Comparison of ENCODE assay signal across 16 cellular contexts in genomic region chr11:107139396-107139795, GRCh38.
DNase-seq lines count a peak whose midpoint lies in the region; ATAC-seq, FAIRE-seq and TF ChIP-seq lines count a peak whose summit lies in the region.
"Had no signal": no experiment of that assay in that cellular context is flagged by ENCODE, and none has a peak within 500 bp of the region (broad histone marks: within the 10 kb centered on the region; RNA-seq: fewer than 3 reads in every experiment).

No MANE protein-coding gene starts in this region.

- DNase-seq in NCI-H748 (lab: John Stamatoyannopoulos, UW; ENCODE audit: unreplicated experiment), result peak; percentile 28
- no peak for DNase-seq in NCI-H748 treated with DMSO at 0.1 percent for 48 hours (lab: John Stamatoyannopoulos, UW)
- DNase-seq in NCI-H524 (lab: John Stamatoyannopoulos, UW), result peak; percentile 40 to 85
- peak; percentile 24 to 25 for DNase-seq in cerebellar nuclear complex (lab: John Stamatoyannopoulos, UW)
- no peak for DNase-seq in stimulated activated naive B cell treated with anti-CD40 and anti-IgM and Interleukin-4, amounts not matched to agents 10 μg/mL and 1 μg/mL and 100 μg/mL, for 72 hours
- no peak for DNase-seq in RCC 7860 (ENCODE audit: low spot score)
- no peak for DNase-seq in nephron progenitor cell
- no peak for DNase-seq in GM19239 (ENCODE audit: insufficient read length, low spot score)
- DNase-seq: ACHN; Calu3; CD4-positive, alpha-beta T cell; DMS79 had no signal

- FAIRE-seq in RCC 7860 (lab: Jason Lieb, UNC), result no peak
- FAIRE-seq in GM19239 (lab: Jason Lieb, UNC), result no peak
- FAIRE-seq: G401.6, GM12891, H1 had no signal

- H3K27ac Mint-ChIP-seq in stimulated activated naive B cell treated with anti-CD40 and anti-IgM and Interleukin-4, amounts not matched to agents 10 μg/mL and 1 μg/mL and 100 μg/mL, for 72 hours, result peak overlapping the region; percentile 17
- H3K27ac Mint-ChIP-seq in nephron progenitor cell, result no peak overlapping the region
- H3K27ac Mint-ChIP-seq: B cell; CD4-positive, alpha-beta T cell had no signal

- ATAC-seq in stimulated activated naive B cell treated with anti-CD40 and anti-IgM and Interleukin-4, amounts not matched to agents 10 μg/mL and 1 μg/mL and 100 μg/mL, for 72 hours (replicated peaks), result no peak

- no peaks in the 10 kb centered on the region for H3K4me1 Mint-ChIP-seq in stimulated activated naive B cell treated with anti-CD40 and anti-IgM and Interleukin-4, amounts not matched to agents 10 μg/mL and 1 μg/mL and 100 μg/mL, for 72 hours
- no peaks in the 10 kb centered on the region for H3K4me1 Mint-ChIP-seq in nephron progenitor cell
- H3K4me1 Mint-ChIP-seq: B cell had no signal

- no peaks in the 10 kb centered on the region for H3K36me3 Mint-ChIP-seq in stimulated activated naive B cell treated with anti-CD40 and anti-IgM and Interleukin-4, amounts not matched to agents 10 μg/mL and 1 μg/mL and 100 μg/mL, for 72 hours
- no peaks in the 10 kb centered on the region for H3K36me3 Mint-ChIP-seq in nephron progenitor cell (ENCODE audit: low read depth)

- no peak overlapping the region for H3K4me3 Mint-ChIP-seq in stimulated activated naive B cell treated with anti-CD40 and anti-IgM and Interleukin-4, amounts not matched to agents 10 μg/mL and 1 μg/mL and 100 μg/mL, for 72 hours
- H3K4me3 Mint-ChIP-seq in nephron progenitor cell, result no peak overlapping the region
- H3K4me3 Mint-ChIP-seq: B cell; CD4-positive, alpha-beta T cell had no signal

- H3K9me3 Mint-ChIP-seq in stimulated activated naive B cell treated with anti-CD40 and anti-IgM and Interleukin-4, amounts not matched to agents 10 μg/mL and 1 μg/mL and 100 μg/mL, for 72 hours, result peaks cover 5 to 6% of the 10 kb centered on the region in 2 donors
- H3K9me3 Mint-ChIP-seq in nephron progenitor cell, result no peaks in the 10 kb centered on the region

- H3K27me3 Mint-ChIP-seq in stimulated activated naive B cell treated with anti-CD40 and anti-IgM and Interleukin-4, amounts not matched to agents 10 μg/mL and 1 μg/mL and 100 μg/mL, for 72 hours, result no peaks in the 10 kb centered on the region
- peaks cover 3% of the 10 kb centered on the region for H3K27me3 Mint-ChIP-seq in nephron progenitor cell (ENCODE audit: low read depth, poor library complexity)
- H3K27me3 Mint-ChIP-seq: B cell; CD4-positive, alpha-beta T cell had no signal

- no peak for TF ChIP-seq CTCF in nephron progenitor cell (IDR thresholded peaks at IDR 0.05)

Comparison
In these comparisons a context has a peak if more than half of its experiments do, and no peak if none do; other contexts are left out.
1. DNase-seq: peak in NCI-H748 (single experiment), NCI-H524 (2 of 2) and cerebellar nuclear complex (2 of 2); none in NCI-H748 treated with DMSO at 0.1 percent for 48 hours (single experiment), stimulated activated naive B cell treated with anti-CD40 and anti-IgM and Interleukin-4, amounts not matched to agents 10 μg/mL and 1 μg/mL and 100 μg/mL, for 72 hours (single experiment), RCC 7860 (single experiment), nephron progenitor cell (single experiment) and GM19239 (single experiment).